ENCODE assay signal across 34 cellular contexts in genomic region chr2:65501836-65502235, GRCh38.
"Had no signal": no experiment of that assay in that cellular context is flagged by ENCODE, and none has a peak within 500 bp of the region (broad histone marks: within the 10 kb centered on the region; RNA-seq: fewer than 3 reads in every experiment).

No MANE protein-coding gene starts in this region.

- DNase-seq: Karpas-422, Kasumi-1, KG1, MG63, MM.1S, NCI-H1048, NCI-H1092, NCI-H1092 treated with DMSO at 0.1 percent for 48 hours, NCI-H1105, NCI-H1105 treated with DMSO at 0.1 percent for 48 hours, NCI-H1417, NCI-H1417 treated with DMSO at 0.1 percent for 48 hours, NCI-H1436, NCI-H1436 treated with DMSO at 0.1 percent for 48 hours, NCI-H146, NCI-H1694, NCI-H1694 treated with DMSO at 0.1 percent for 48 hours, NCI-H187, NCI-H187 treated with DMSO at 0.1 percent for 48 hours, NCI-H1930, NCI-H2029, NCI-H2029 treated with DMSO at 0.1 percent for 48 hours, NCI-H2081, NCI-H2081 treated with DMSO at 0.1 percent for 48 hours, NCI-H2107, NCI-H2171, NCI-H2171 treated with DMSO at 0.1 percent for 48 hours, NCI-H2227 treated with DMSO at 0.1 percent for 48 hours, NCI-H226, NCI-H345, NCI-H446, NCI-H446 treated with DMSO at 0.1 percent for 48 hours, NCI-H510A had no signal

- H3K4me3 ChIP-seq: MG63 had no signal

- H3K36me3 ChIP-seq: MG63 had no signal

- H3K9me3 ChIP-seq: MG63 had no signal

- H3K9ac ChIP-seq: KMS-11 had no signal

- H3K27ac ChIP-seq: KMS-11 had no signal

- H3K27me3 ChIP-seq: MG63 had no signal

- H3K4me2 ChIP-seq: KMS-11 had no signal
